2 cellular contexts compared by ENCODE assay signal in genomic region chr19:50814883-50815282, GRCh38.
A peak's percentile ranks its signal among the peaks of the same experiment; 100 is the strongest.
TF ChIP-seq lines count a peak whose summit lies in the region.

No MANE protein-coding gene starts in this region.

TF ChIP-seq in GM12891, 5 proteins besides CTCF, POLR2A, EP300 and RAD21:
- no peak for TF ChIP-seq SPI1 (IDR thresholded peaks at IDR 0.05; ENCODE audit: low read depth, low read length)
- TF ChIP-seq POU2F2 (IDR thresholded peaks at IDR 0.05; ENCODE audit: low read depth, low read length) = no peak
- TF ChIP-seq POLR2AphosphoS5 (IDR thresholded peaks at IDR 0.05; ENCODE audit: low read depth, low read length) = no peak
- TF ChIP-seq TAF1 (IDR thresholded peaks at IDR 0.05; ENCODE audit: low read depth, low read length) = no peak
- TF ChIP-seq PAX5 (IDR thresholded peaks at IDR 0.05; ENCODE audit: insufficient read depth, low read length, severe bottlenecking) = no peak

TF ChIP-seq in K562, 482 proteins besides CTCF, POLR2A, EP300 and RAD21:
- TF ChIP-seq MED1 (CRISPR knock-in tag; IDR thresholded peaks at IDR 0.05; ENCODE audit: borderline replicate concordance) = no peak
- no peak for TF ChIP-seq ZMIZ1 (IDR thresholded peaks at IDR 0.05; ENCODE audit: low read depth in 2 of 2, low read length in 2 of 2)
- TF ChIP-seq NR3C1 (CRISPR knock-in tag; IDR thresholded peaks at IDR 0.05) = no peak
- peak; percentile 55; the same call in 1 of the 2 replicates for TF ChIP-seq HCFC1 (IDR thresholded peaks at IDR 0.05; ENCODE audit: low read depth, low read length)
TF ChIP-seq in K562: peak in this region for 1.
